27 cellular contexts compared by ENCODE assay signal in the genomic region with DNA sequence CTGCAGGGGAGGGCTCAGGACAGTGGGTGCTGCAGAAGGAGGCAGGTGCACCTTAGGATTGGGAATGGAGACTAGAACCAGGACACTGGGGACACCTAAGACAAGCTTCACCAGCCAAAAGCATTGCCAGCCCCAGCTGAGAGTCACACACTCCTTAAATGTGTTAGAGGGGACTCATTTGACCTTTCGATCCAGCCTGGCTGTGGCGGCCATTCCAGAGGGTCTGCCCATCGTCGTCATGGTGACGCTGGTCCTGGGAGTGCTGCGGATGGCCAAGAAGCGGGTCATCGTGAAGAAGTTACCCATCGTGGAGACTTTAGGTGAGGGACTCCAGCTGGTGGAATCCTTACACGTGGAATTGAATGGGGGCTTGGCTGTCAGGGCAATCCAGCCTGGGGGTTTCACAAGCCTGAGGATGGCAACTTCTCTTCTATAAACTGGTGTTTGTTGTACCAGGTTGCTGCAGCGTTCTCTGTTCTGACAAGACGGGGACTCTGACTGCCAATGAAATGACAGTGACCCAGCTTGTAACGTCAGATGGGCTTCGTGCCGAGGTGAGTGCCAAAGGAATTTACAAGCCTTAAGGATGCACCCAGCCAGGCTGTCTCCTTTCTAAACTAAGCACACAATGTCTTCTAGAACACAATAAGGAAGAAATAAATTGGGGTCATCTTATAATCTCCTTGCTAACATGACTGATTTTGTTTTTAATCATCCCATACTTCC.
"Had no signal": no experiment of that assay in that cellular context is flagged by ENCODE, and none has a peak within 500 bp of the region (broad histone marks: within the 10 kb centered on the region; RNA-seq: fewer than 3 reads in every experiment).

No MANE protein-coding gene starts in this region.

- H3K27ac ChIP-seq: ascending aorta, cardiac muscle cell, coronary artery, dorsolateral prefrontal cortex, hepatocyte, pancreas, psoas muscle, right atrium auricular region, tibial nerve, WERI-Rb-1 had no signal

- H3K4me2 ChIP-seq: hepatocyte had no signal

- H3K36me3 ChIP-seq: ascending aorta, cardiac muscle cell, pancreas, right atrium auricular region, tibial nerve, WERI-Rb-1 had no signal

- H2AFZ ChIP-seq: hepatocyte had no signal

- H3K4me1 ChIP-seq: ascending aorta, pancreas, psoas muscle, right atrium auricular region, tibial nerve had no signal

- H3K4me3 ChIP-seq: ascending aorta, cardiac muscle cell, coronary artery, dorsolateral prefrontal cortex, hepatocyte, pancreas, psoas muscle, right atrium auricular region, tibial nerve had no signal

- H3K27me3 ChIP-seq: ascending aorta, cardiac muscle cell, dorsolateral prefrontal cortex, hepatocyte, pancreas, right atrium auricular region had no signal

- ATAC-seq: activated CD4-positive, CD25-positive, alpha-beta regulatory T cell treated with anti-CD3 and anti-CD28 coated beads, Interleukin-2, amount 50 U/mL, for 24 hours; left colon; pancreas; psoas muscle had no signal

- H3K9me3 ChIP-seq: ascending aorta, pancreas, psoas muscle, right atrium auricular region, tibial nerve had no signal

- DNase-seq: activated CD4-positive, alpha-beta T cell treated with anti-CD3 and anti-CD28 coated beads for 48 hours; activated CD4-positive, alpha-beta T cell treated with anti-CD3 and anti-CD28 coated beads, Interleukin-2, amount 50 U/mL, for 48 hours; activated CD8-positive, alpha-beta memory T cell treated with anti-CD3 and anti-CD28 coated beads, Interleukin-2, amount 50 U/mL, for 4 hours; activated effector memory CD4-positive, alpha-beta T cell treated with anti-CD3 and anti-CD28 coated beads, Interleukin-2, amount 50 U/mL, for 16 hours; activated naive CD4-positive, alpha-beta T cell treated with anti-CD3 and anti-CD28 coated beads for 36 hours; activated naive CD8-positive, alpha-beta T cell treated with anti-CD3 and anti-CD28 coated beads, Interleukin-2, amount 10 ng/mL, durations not matched to agents 7 days and 5 days; activated T-cell treated with anti-CD3 and anti-CD28 coated beads, Interleukin-2, amount 50 U/mL, for 1 hour; cerebellar nuclear complex; dorsolateral prefrontal cortex; effector memory CD4-positive, alpha-beta T cell; left colon; mammary epithelial cell; naive B cell; nephron progenitor cell; nucleus accumbens; pancreas; psoas muscle; stimulated activated CD4-positive, alpha-beta T cell treated with anti-CD3 and anti-CD28 coated beads, Interleukin-2, amount 100 ng/mL, for 48 hours; stimulated activated naive CD4-positive, alpha-beta T cell treated with Interleukin-2 at 50 U/mL for 16 hours; WERI-Rb-1 had no signal
